ENCODE assay signal across 8 cellular contexts in the genomic region with DNA sequence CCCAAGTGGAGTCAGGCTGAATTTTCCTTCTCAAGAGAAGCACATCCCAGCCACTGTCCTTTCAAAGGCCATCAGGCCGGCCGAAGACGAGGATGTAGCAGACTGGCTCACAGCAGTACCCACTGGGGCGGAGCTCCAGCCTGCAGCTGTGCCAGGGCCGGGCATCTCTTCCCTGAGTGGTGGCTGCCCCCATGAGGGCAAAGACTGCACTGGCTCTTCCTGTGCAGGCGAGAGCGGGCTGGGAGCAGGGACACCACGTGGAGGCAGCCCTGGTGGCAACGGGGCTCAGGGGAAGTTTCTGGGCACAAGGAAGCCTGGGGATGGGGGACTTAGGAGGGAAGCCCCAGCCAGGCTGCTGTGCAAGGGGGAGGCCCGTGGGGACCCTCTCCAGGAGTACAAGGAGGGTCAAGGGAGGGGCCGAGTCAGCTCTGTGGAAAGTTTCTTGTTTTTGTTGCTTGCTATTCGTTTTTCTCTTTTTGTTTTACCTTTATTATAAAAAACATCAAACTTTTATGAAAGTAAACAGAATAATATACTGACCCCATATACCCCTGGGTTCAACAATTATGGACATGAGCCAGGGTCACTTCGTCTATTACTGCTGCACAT.
DNase-seq lines count a peak whose midpoint lies in the region; ATAC-seq and TF ChIP-seq lines count a peak whose summit lies in the region.

No MANE protein-coding gene starts in this region.

- H3K4me3 ChIP-seq in AG10803 (ENCODE audit: low read length) (no peak overlapping the region), stomach (no peak overlapping the region)

- TF ChIP-seq POLR2A in stomach (IDR thresholded peaks at IDR 0.05), result no peak

- peak; percentile 70 for DNase-seq in AG10803 (ENCODE audit: low read depth)
- DNase-seq in NCI-H2081 treated with DMSO at 0.1 percent for 48 hours (lab: John Stamatoyannopoulos, UW), result peak; percentile 80
- DNase-seq in UCSD-AML1 (lab: John Stamatoyannopoulos, UW; ENCODE audit: unreplicated experiment), result peak; percentile 91
- peak; percentile 76 for DNase-seq in endothelial cell (ENCODE audit: low spot score)
- peak; percentile 92 for DNase-seq in mesenteric fat pad (ENCODE audit: low spot score)
- DNase-seq in stomach, result peak; percentile 71

- no peak overlapping the region for H3K27ac ChIP-seq in stomach

- peaks cover 12% of the 10 kb centered on the region for H3K27me3 Mint-ChIP-seq in endothelial cell (ENCODE audit: unreplicated experiment)

- H3K9me3 ChIP-seq in stomach, result peaks cover 0 to 5% (median 5%) of the 10 kb centered on the region in 4 donors

- H3K4me3 Mint-ChIP-seq in endothelial cell (ENCODE audit: unreplicated experiment), result no peak overlapping the region

- H3K4me1 Mint-ChIP-seq in endothelial cell (ENCODE audit: unreplicated experiment), result peaks cover 15% of the 10 kb centered on the region

- peaks cover 9% of the 10 kb centered on the region for H3K36me3 Mint-ChIP-seq in endothelial cell (ENCODE audit: low read depth, unreplicated experiment)

- 14 to 22% (median 18%) methylated on average over 9 to 13 of the region's 13 CpGs for WGBS in stomach, 5 donors

- peaks cover 4% of the 10 kb centered on the region for H3K9me3 Mint-ChIP-seq in endothelial cell (ENCODE audit: unreplicated experiment)

- ATAC-seq in GM19035 (IDR thresholded peaks at IDR 0.05; ENCODE audit: unreplicated experiment), result peak; percentile 60
- ATAC-seq in HG03520 (IDR thresholded peaks at IDR 0.05; ENCODE audit: unreplicated experiment), result no peak

- no peaks in the 10 kb centered on the region for H3K36me3 ChIP-seq in stomach

- H3K27me3 ChIP-seq in stomach, result peaks cover 0 to 27% (median 8%) of the 10 kb centered on the region in 3 donors

- no peak overlapping the region for H3K27ac Mint-ChIP-seq in endothelial cell (ENCODE audit: unreplicated experiment)

- TF ChIP-seq EP300 in stomach (IDR thresholded peaks at IDR 0.05), result no peak

- H3K4me1 ChIP-seq in stomach, result peaks cover 0 to 6% (median 0%) of the 10 kb centered on the region in 4 donors

- intact Hi-C loops in stomach (cut with DNase I; ENCODE audit: low total_unique reads), result loop anchor here (10.0 kb wide), 1 partner anchor 150 kb away; no protein-coding TSS in a partner anchor

- TF ChIP-seq CTCF in AG10803 (conservative IDR thresholded peaks at IDR 0.05; ENCODE audit: low read length), result peak; percentile 80
- TF ChIP-seq CTCF in endothelial cell (IDR thresholded peaks at IDR 0.05; ENCODE audit: unreplicated experiment), result peak; percentile 37
- TF ChIP-seq CTCF in stomach (IDR thresholded peaks at IDR 0.05), result peak in 5 of 7 experiments; percentile 29 to 72 (median 50)
